In the genomic region with DNA sequence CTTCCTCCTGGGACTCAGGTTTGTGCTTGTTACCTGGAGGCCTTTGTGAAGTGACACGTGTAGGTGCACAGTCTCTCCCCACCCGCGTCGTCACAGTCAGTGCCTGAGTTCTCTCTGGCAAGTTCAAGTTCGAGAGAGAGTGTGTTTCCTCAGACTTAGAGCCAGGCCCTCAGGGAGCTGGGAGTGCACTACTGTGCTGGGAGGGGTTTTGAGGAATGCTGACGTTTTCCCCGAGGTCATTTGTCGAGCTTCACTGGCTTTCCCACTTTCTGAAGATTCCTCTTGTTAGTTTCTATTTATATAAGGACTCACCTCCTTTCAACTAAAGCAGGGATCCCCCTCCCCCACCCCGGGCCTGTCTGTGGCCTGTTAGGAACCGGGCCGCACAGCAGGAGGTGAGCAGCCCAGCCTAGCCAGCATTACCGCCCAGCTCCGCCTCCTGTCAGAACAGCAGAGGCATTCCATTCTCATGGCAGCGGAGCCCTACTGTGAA, we compare ENCODE assay signal across 9 cellular contexts.
A peak's percentile ranks its signal among the peaks of the same experiment; 100 is the strongest.
DNase-seq lines count a peak whose midpoint lies in the region; ATAC-seq and TF ChIP-seq lines count a peak whose summit lies in the region.
"Had no signal": no experiment of that assay in that cellular context is flagged by ENCODE, and none has a peak within 500 bp of the region (broad histone marks: within the 10 kb centered on the region; RNA-seq: fewer than 3 reads in every experiment).

No MANE protein-coding gene starts in this region.

- WGBS in spleen, 5 donors: 27 to 36% (median 33%) methylated on average over 14 of the region's 14 CpGs
- 8 to 13% methylated on average over 14 of the region's 14 CpGs for WGBS in tibial nerve, 2 donors

- H3K36me3 Mint-ChIP-seq in osteocyte (ENCODE audit: unreplicated experiment): no peaks in the 10 kb centered on the region

- H3K9me3 ChIP-seq in spleen (peaks cover 0 to 3% (median under 1%) of the 10 kb centered on the region in 8 donors), tibial nerve (peaks cover 0 to under 1% (median 0%) of the 10 kb centered on the region in 4 donors)

- no peak for TF ChIP-seq EP300 in tibial nerve (IDR thresholded peaks at IDR 0.05)

- H3K27ac ChIP-seq in spleen (no peak overlapping the region), tibial nerve (no peak overlapping the region)

- H3K36me3 ChIP-seq in spleen: no peaks in the 10 kb centered on the region
- no peaks in the 10 kb centered on the region for H3K36me3 ChIP-seq in tibial nerve

- peak overlapping the region; percentile 77 for H3K4me3 Mint-ChIP-seq in osteocyte (ENCODE audit: unreplicated experiment)

- DNase-seq in H4 (ENCODE audit: low spot score) (peak; percentile 49), SK-N-DZ (ENCODE audit: low spot score) (peak; percentile 41), glomerular visceral epithelial cell (ENCODE audit: extremely low spot score) (peak; percentile 99), osteocyte (ENCODE audit: extremely low spot score, unreplicated experiment) (peak; percentile 91), spleen (no peak), medulla oblongata (ENCODE audit: extremely low spot score) (no peak), tibial nerve (ENCODE audit: low spot score in 2 of 2) (no peak)
- DNase-seq: stimulated activated naive CD4-positive, alpha-beta T cell had no signal

- TF ChIP-seq POLR2A in spleen (IDR thresholded peaks at IDR 0.05): no peak
- TF ChIP-seq POLR2A in tibial nerve (IDR thresholded peaks at IDR 0.05): no peak

- H3K9me3 Mint-ChIP-seq in osteocyte (ENCODE audit: unreplicated experiment): peaks cover 3% of the 10 kb centered on the region

- H3K27me3 ChIP-seq in spleen (replicated peaks in 1 of 7) (peaks cover 0 to 18% (median 0%) of the 10 kb centered on the region in 7 donors), tibial nerve (no peaks in the 10 kb centered on the region)

- intact Hi-C loops in spleen (cut with DNase I; ENCODE audit: low total_unique reads): no loop called here

- TF ChIP-seq CTCF in osteocyte (IDR thresholded peaks at IDR 0.05) (peak; percentile 15), spleen (IDR thresholded peaks at IDR 0.05 in 8 of 11, conservative IDR thresholded peaks at IDR 0.05 in 3 of 11) (no peak), tibial nerve (IDR thresholded peaks at IDR 0.05) (no peak)

- peaks cover 3% of the 10 kb centered on the region for H3K27me3 Mint-ChIP-seq in osteocyte (ENCODE audit: unreplicated experiment)

- ATAC-seq in GM18861 (IDR thresholded peaks at IDR 0.05; ENCODE audit: unreplicated experiment): no peak

- peaks cover 39% of the 10 kb centered on the region for H3K4me1 Mint-ChIP-seq in osteocyte (ENCODE audit: unreplicated experiment)

- H3K4me1 ChIP-seq in spleen (no peaks in the 10 kb centered on the region), tibial nerve (peaks cover 0 to 9% (median 0%) of the 10 kb centered on the region in 4 donors)

- H3K4me3 ChIP-seq in spleen (no peak overlapping the region), tibial nerve (peak overlapping the region in 1 of 4 donors; percentile 2)

- H3K27ac Mint-ChIP-seq in osteocyte (ENCODE audit: unreplicated experiment): peak overlapping the region; percentile 97

Comparison
In these comparisons a context has a peak if more than half of its experiments do, and no peak if none do; other contexts are left out.
1. DNase-seq: peak in H4 (single experiment), SK-N-DZ (single experiment), glomerular visceral epithelial cell (single experiment) and osteocyte (single experiment); none in spleen (single experiment), medulla oblongata (single experiment) and tibial nerve (0 of 2).